8 cellular contexts compared by ENCODE assay signal in the genomic region with DNA sequence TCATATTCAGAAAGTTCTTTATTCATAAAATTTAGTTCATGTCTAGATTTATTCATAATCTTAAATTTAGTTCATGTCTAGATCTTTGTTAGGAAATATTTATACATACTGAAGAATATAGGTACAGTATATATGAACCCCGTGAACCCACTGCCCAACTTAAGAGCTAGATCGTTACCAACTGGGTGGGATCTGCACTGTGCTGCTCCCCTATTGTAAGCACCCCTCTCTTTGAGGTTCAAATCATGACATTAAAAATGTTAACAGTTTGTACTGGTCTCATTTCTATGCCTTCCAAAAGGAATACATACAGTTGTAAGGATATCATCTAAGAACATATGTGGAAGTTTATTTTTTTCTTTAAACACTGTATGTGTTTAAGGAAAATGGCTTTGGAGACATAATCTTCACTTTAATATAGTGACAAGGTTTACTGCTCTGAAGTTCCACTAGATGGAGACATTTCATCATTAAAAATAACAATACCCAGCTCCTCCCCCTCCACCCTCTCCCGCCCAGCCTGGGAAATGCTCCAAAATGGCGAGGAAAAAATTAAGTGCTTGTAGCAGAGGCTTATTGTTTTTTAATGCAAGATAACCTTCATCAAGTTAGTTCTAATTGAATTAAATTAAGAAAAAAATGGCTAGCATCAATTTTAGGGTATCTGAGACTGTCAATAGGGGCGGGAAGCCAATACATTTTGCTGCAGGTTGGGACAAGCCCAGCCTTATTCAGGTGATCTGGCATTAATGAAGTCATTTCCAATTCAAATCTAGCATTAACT.
DNase-seq lines count a peak whose midpoint lies in the region; ATAC-seq and TF ChIP-seq lines count a peak whose summit lies in the region.

No MANE protein-coding gene starts in this region.

- ATAC-seq in GM18520 (IDR thresholded peaks at IDR 0.05; ENCODE audit: unreplicated experiment) (peak; percentile 86), HG03066 (IDR thresholded peaks at IDR 0.05; ENCODE audit: low read depth, unreplicated experiment) (peak; percentile 94), left lung (peak; percentile 97)

- DNase-seq in AG10803 (ENCODE audit: low read depth) = peak; percentile 78
- DNase-seq in NCI-H2107 (lab: John Stamatoyannopoulos, UW) = peak; percentile 54
- peak; percentile 52 for DNase-seq in WERI-Rb-1
- DNase-seq in choroid plexus epithelial cell (ENCODE audit: low read depth) = peak; percentile 88
- DNase-seq in left lung = no peak
- peak; percentile 37 to 42 for DNase-seq in stimulated activated CD4-positive, alpha-beta T cell treated with anti-CD3 and anti-CD28 coated beads, Interleukin-4, amount 100 ng/mL, for 48 hours (ENCODE audit: low read depth in 2 of 2)

- TF ChIP-seq CTCF in AG10803 (conservative IDR thresholded peaks at IDR 0.05; ENCODE audit: low read length) = peak; percentile 65
- TF ChIP-seq CTCF in WERI-Rb-1 (IDR thresholded peaks at IDR 0.05; ENCODE audit: low read depth, low read length) = peak; percentile 32; the same call in 1 of the 2 replicates
- peak; percentile 69 for TF ChIP-seq CTCF in choroid plexus epithelial cell (conservative IDR thresholded peaks at IDR 0.05; ENCODE audit: low read depth, low read length)
- TF ChIP-seq CTCF in left lung (IDR thresholded peaks at IDR 0.05) = peak; percentile 67 to 69

- intact Hi-C loops in left lung (cut with DNase I) = loop anchor here in 1 of 2 donors (5.0 kb wide), 2 partner anchors 287 to 332 kb away; no protein-coding TSS in a partner anchor

- H3K4me1 ChIP-seq in left lung = peaks cover 7 to 26% of the 10 kb centered on the region in 2 donors

- H3K27me3 ChIP-seq in WERI-Rb-1 (ENCODE audit: insufficient read depth, low read depth, severe bottlenecking) = no peaks in the 10 kb centered on the region
- no peaks in the 10 kb centered on the region for H3K27me3 ChIP-seq in left lung

- H3K9me3 ChIP-seq in WERI-Rb-1 (ENCODE audit: severe bottlenecking) (no peaks in the 10 kb centered on the region), left lung (no peaks in the 10 kb centered on the region)

- H3K27ac ChIP-seq in WERI-Rb-1 (peak overlapping the region; percentile 10; the same call in 1 of the 2 replicates), left lung (no peak overlapping the region)

- H3K36me3 ChIP-seq in WERI-Rb-1 = peaks cover 18% of the 10 kb centered on the region
- peaks cover 0 to 24% of the 10 kb centered on the region in 2 donors for H3K36me3 ChIP-seq in left lung

- H3K4me3 ChIP-seq in AG10803 (ENCODE audit: low read length) = no peak overlapping the region
- no peak overlapping the region for H3K4me3 ChIP-seq in WERI-Rb-1 (ENCODE audit: low read depth, low read length)
- no peak overlapping the region for H3K4me3 ChIP-seq in choroid plexus epithelial cell (ENCODE audit: low read depth, low read length)
- no peak overlapping the region for H3K4me3 ChIP-seq in left lung

Comparison
In these comparisons a context has a peak if more than half of its experiments do, and no peak if none do; other contexts are left out.
1. DNase-seq: peak in AG10803 (single experiment), NCI-H2107 (single experiment), WERI-Rb-1 (single experiment), choroid plexus epithelial cell (single experiment) and stimulated activated CD4-positive, alpha-beta T cell treated with anti-CD3 and anti-CD28 coated beads, Interleukin-4, amount 100 ng/mL, for 48 hours (2 of 2); none in left lung (0 of 2).
2. Peak in every context shown above with its lines, with median percentiles within 50 percentile points of each other: CTCF ChIP-seq and ATAC-seq.